Comparison of ENCODE assay signal across 8 cellular contexts in the genomic region with DNA sequence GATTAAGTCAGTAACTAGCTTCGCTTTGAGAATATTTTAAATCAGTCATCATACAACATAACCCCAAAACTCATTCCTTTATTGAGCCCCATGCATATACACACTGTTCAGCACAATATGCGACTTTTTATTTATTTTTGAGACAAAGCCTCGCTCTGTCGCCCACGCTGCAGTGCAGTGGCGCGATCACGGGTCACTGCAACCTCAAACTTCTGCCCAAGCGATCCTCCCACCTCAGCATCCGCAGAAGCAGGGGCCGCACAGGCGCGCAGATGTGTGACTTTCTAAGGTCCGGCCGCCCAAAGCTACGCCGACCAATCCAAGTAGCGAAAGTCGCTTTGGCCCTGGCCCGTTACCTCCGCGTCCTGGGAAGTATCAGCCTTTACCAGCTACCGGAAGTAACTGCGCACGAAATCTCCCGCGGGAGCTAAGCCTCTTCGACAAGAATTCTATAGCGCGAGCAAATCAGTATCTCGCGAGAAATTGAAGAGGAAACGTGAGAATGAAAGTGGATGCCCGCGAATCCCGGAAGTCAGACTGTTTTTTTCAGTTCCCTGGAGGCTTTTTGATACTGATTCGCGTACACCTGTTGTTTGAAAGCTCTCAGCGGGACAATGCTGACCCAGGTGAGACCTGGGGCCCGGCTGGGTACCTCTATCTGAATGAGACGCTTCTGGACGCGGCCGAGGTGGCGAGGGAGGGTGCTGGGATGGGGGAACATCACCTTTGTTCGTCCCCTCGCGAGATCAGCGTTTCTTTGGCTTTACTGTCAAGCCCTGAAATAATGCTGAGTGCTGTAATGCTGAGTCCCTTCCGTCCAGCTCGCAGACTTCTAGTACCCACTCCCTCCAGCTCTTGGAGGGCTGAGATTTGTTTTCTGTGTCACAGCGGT. TPM values are rescaled to one million over a fixed set of nuclear protein-coding genes. Genes with fewer than 3 reads are reported as not detected.
DNase-seq lines count a peak whose midpoint lies in the region; ATAC-seq and TF ChIP-seq lines count a peak whose summit lies in the region.

A gene (minus strand): TSS at position 404 of the 892 bp plus-strand sequence. CDS start 1,405 bp downstream, outside the sequence.
A gene (plus strand): TSS at position 549 of the 892 bp plus-strand sequence. CDS start 66 bp downstream, at position 615.

- H3K36me3 Mint-ChIP-seq in T-cell (peaks cover 32% of the 10 kb centered on the region), type B pancreatic cell (peaks cover 12% of the 10 kb centered on the region)

- peak within 1 kb of the TSS; percentile 19 to 89 (median 67) for H3K4me3 ChIP-seq in adrenal gland
- peak within 1 kb of the TSS; percentile 42 to 83 (median 68) for H3K4me3 ChIP-seq in heart right ventricle

- no peaks in the 10 kb centered on the region for H3K36me3 ChIP-seq in adrenal gland (replicated peaks in 1 of 2)
- H3K36me3 ChIP-seq in heart right ventricle = peaks cover 0 to 42% (median 0%) of the 10 kb centered on the region in 9 donors

- TF ChIP-seq CTCF in GM13977 (IDR thresholded peaks at IDR 0.05; ENCODE audit: extremely low read depth, insufficient read depth, missing control alignments) (no peak), adrenal gland (IDR thresholded peaks at IDR 0.05) (no peak), heart right ventricle (IDR thresholded peaks at IDR 0.05) (no peak), type B pancreatic cell (conservative IDR thresholded peaks at IDR 0.05) (no peak)

- 0% methylated on average over 33 to 52 of the region's 52 CpGs for WGBS in adrenal gland, 4 donors
- WGBS in heart right ventricle, 2 donors = 0 to 1% methylated on average over 52 of the region's 52 CpGs

- peak; percentile 74 for DNase-seq in GM13977 (ENCODE audit: low spot score)
- peak; percentile 97 for DNase-seq in NCI-H146 (lab: John Stamatoyannopoulos, UW)
- peak; percentile 67 to 85 (median 78) for DNase-seq in T-cell
- peak; percentile 90 to 98 (median 95) for DNase-seq in adrenal gland
- peak; percentile 89 to 93 for DNase-seq in heart right ventricle
- DNase-seq in pons (ENCODE audit: low spot score) = peak; percentile 94
- DNase-seq in type B pancreatic cell (ENCODE audit: extremely low spot score, unreplicated experiment) = peak; percentile 88

- peak; percentile 37 to 80 for TF ChIP-seq POLR2A in adrenal gland (IDR thresholded peaks at IDR 0.05)

- H3K27ac ChIP-seq in adrenal gland (peak within 1 kb of the TSS; percentile 66 to 94 (median 91)), heart right ventricle (peak within 1 kb of the TSS; percentile 65 to 98 (median 90))

- H3K27me3 Mint-ChIP-seq in T-cell (no peaks in the 10 kb centered on the region), type B pancreatic cell (no peaks in the 10 kb centered on the region)

- H3K4me1 Mint-ChIP-seq in T-cell = peaks cover 55 to 56% (median 56%) of the 10 kb centered on the region in 3 donors
- peaks cover 35% of the 10 kb centered on the region for H3K4me1 Mint-ChIP-seq in type B pancreatic cell (ENCODE audit: unreplicated experiment)

- peak within 1 kb of the TSS; percentile 98 to 100 for H3K27ac Mint-ChIP-seq in T-cell
- H3K27ac Mint-ChIP-seq in type B pancreatic cell = peak within 1 kb of the TSS; percentile 100

- H3K27me3 ChIP-seq in adrenal gland = no peaks in the 10 kb centered on the region
- H3K27me3 ChIP-seq in heart right ventricle = no peaks in the 10 kb centered on the region

- H3K9me3 ChIP-seq in adrenal gland (replicated peaks in 1 of 3) = no peaks in the 10 kb centered on the region
- H3K9me3 ChIP-seq in heart right ventricle = peaks cover 0 to 8% (median 0%) of the 10 kb centered on the region in 11 donors

- H3K9me3 Mint-ChIP-seq in T-cell (peaks cover 0 to 5% (median 0%) of the 10 kb centered on the region in 3 donors), type B pancreatic cell (no peaks in the 10 kb centered on the region)

- intact Hi-C loops in adrenal gland (cut with DNase I) = loop anchor here (10.0 kb wide), 1 partner anchor 58 kb away; no protein-coding TSS in a partner anchor
- intact Hi-C loops in heart right ventricle (cut with DNase I) = loop anchor here in 5 of 10 donors (2.0 to 10.0 kb wide), 4 partner anchors 58 to 158 kb away; a partner anchor contains a TSS

- H3K4me1 ChIP-seq in adrenal gland (replicated peaks in 1 of 2) = peaks cover 8 to 20% of the 10 kb centered on the region in 2 donors
- peaks cover 0 to 44% (median 22%) of the 10 kb centered on the region in 9 donors for H3K4me1 ChIP-seq in heart right ventricle

- H3K4me3 Mint-ChIP-seq in T-cell (peak within 1 kb of the TSS; percentile 91 to 99 (median 98)), type B pancreatic cell (peak within 1 kb of the TSS; percentile 96)

- CTCF ChIA-PET in T-cell (lab: Charles Lee) = interaction anchor here (0.5 to 2.0 kb wide), 10 partner anchors 9 to 103 kb away, joined by 3 to 9 read pairs (median 3); a partner anchor contains a TSS

- ATAC-seq in HG02870 (IDR thresholded peaks at IDR 0.05; ENCODE audit: unreplicated experiment) = peak; percentile 92
- peak; percentile 89 to 90 (median 90) for ATAC-seq in T-cell (replicated peaks in 1 of 4)
- peak; percentile 91 to 98 (median 98) for ATAC-seq in heart right ventricle

- POLR2A ChIA-PET in T-cell (lab: Charles Lee) = interaction anchor here (0.5 to 2.4 kb wide), 8 partner anchors 24 to 83 kb away, joined by 3 to 21 read pairs (median 9); a partner anchor contains a TSS

- in situ Hi-C loops in GM13977 (cut with MboI; ENCODE audit: low pct_unique_long_range_greater_than_20kb, low sequenced_read_pairs, unreplicated experiment) = no loop called here

RNA-seq across cellular contexts. Expression of the first gene that starts in this region (rescaled TPM):
- 10 to 100 TPM in 1 of 5 donors, 1 to 10 TPM in 4; 3.5 to 11.4 (median 8.6) TPM for total RNA-seq in T-cell
- total RNA-seq in adrenal gland = 10 to 100 TPM in 2 of 8 donors, 1 to 10 TPM in 6; 2.3 to 12.3 (median 7.7) TPM
- polyA plus RNA-seq in adrenal gland = 1 to 10 TPM; 3.1 to 9.2 (median 4.8) TPM
- total RNA-seq in heart right ventricle = 1 to 10 TPM; 2.6 to 4.9 (median 3.0) TPM
- 1 to 10 TPM; 1.6 to 2.5 TPM for polyA plus RNA-seq in heart right ventricle
- total RNA-seq in type B pancreatic cell (ENCODE audit: low replicate concordance) = 7.1 and 8.0 TPM in 2 replicates

RNA-seq across cellular contexts. Expression of the second gene that starts in this region (rescaled TPM):
- 10 to 100 TPM; 15.8 to 20.0 (median 18.4) TPM for total RNA-seq in T-cell
- total RNA-seq in adrenal gland = 10 to 100 TPM in 6 of 8 donors, 1 to 10 TPM in 2; 5.1 to 17.7 (median 12.1) TPM
- polyA plus RNA-seq in adrenal gland = 10 to 100 TPM in 1 of 3 donors, 1 to 10 TPM in 2; 3.1 to 15.2 (median 5.2) TPM
- 1 to 10 TPM; 5.9 to 9.6 (median 7.1) TPM for total RNA-seq in heart right ventricle
- polyA plus RNA-seq in heart right ventricle = 1 to 10 TPM; 3.3 to 4.1 TPM
- total RNA-seq in type B pancreatic cell (ENCODE audit: low replicate concordance) = 9.6 and 10.7 TPM in 2 replicates

Comparison
In these comparisons a context has a peak if more than half of its experiments do, and no peak if none do; other contexts are left out.
1. Peak in every context shown above with its lines: DNase-seq, ATAC-seq, H3K4me3 ChIP-seq and H3K27ac ChIP-seq.